27 cellular contexts compared by ENCODE assay signal in genomic region chr7:87806150-87806549, GRCh38.
A peak's percentile ranks its signal among the peaks of the same experiment; 100 is the strongest.
DNase-seq lines count a peak whose midpoint lies in the region; ATAC-seq, FAIRE-seq and TF ChIP-seq lines count a peak whose summit lies in the region.
"Had no signal": no experiment of that assay in that cellular context is flagged by ENCODE, and none has a peak within 500 bp of the region (broad histone marks: within the 10 kb centered on the region; RNA-seq: fewer than 3 reads in every experiment).

No MANE protein-coding gene starts in this region.

- H4K20me1 ChIP-seq in PC-3 (ENCODE audit: low read length) (no peaks in the 10 kb centered on the region), H1 (replicated peaks in 1 of 2; ENCODE audit: control insufficient read depth in 1 of 2, insufficient read depth in 2 of 2, low read length in 2 of 2) (no peaks in the 10 kb centered on the region)

- H3K79me2 ChIP-seq in PC-3 (ENCODE audit: low read length) (no peaks in the 10 kb centered on the region), H1 (ENCODE audit: control insufficient read depth in 1 of 2, insufficient read depth in 2 of 2, low read length in 2 of 2) (no peaks in the 10 kb centered on the region)

- peak; percentile 14 for FAIRE-seq in GM12892 (lab: Jason Lieb, UNC)
- no peak for FAIRE-seq in H1 (lab: Jason Lieb, UNC)
- FAIRE-seq: GM19239, H54, HTR-8/SVneo, K562 had no signal

- H3K27ac ChIP-seq in PC-3 (ENCODE audit: low read length), result no peak overlapping the region
- H3K27ac ChIP-seq in H1 (ENCODE audit: low read depth, low read length), result no peak overlapping the region
- H3K27ac ChIP-seq: SJSA1 had no signal

- DNase-seq in GM12892 (ENCODE audit: insufficient read length), result no peak
- no peak for DNase-seq in PC-3
- DNase-seq in H1 (ENCODE audit: low read depth in 1 of 2, low spot score in 2 of 2), result no peak
- no peak for DNase-seq in stimulated activated naive CD8-positive, alpha-beta T cell treated with anti-CD3 and anti-CD28 coated beads, Interleukin-15, amount 100 ng/mL, for 72 hours
- no peak for DNase-seq in activated effector memory CD4-positive, alpha-beta T cell treated with anti-CD3 and anti-CD28 coated beads, Interleukin-2, amount 50 U/mL, for 16 hours
- no peak for DNase-seq in G401 (ENCODE audit: low spot score)
- DNase-seq: C1 segment of cervical spinal cord; CD4-positive, alpha-beta memory T cell; COR-L47; DMS79; EL; GF-D8; Kasumi-1; MV-4-11; NCI-H1105 treated with DMSO at 0.1 percent for 48 hours; NCI-H146; NCI-H1930; NCI-H446; NCI-H524 treated with DMSO at 0.1 percent for 48 hours; T-cell had no signal

- no peak overlapping the region for H3K4ac ChIP-seq in H1 (replicated peaks; ENCODE audit: insufficient read length, low read depth, low read length)

- H3K27me3 Mint-ChIP-seq in stimulated activated naive CD8-positive, alpha-beta T cell treated with anti-CD3 and anti-CD28 coated beads, Interleukin-15, amount 100 ng/mL, for 72 hours, result no peaks in the 10 kb centered on the region
- H3K27me3 Mint-ChIP-seq: CD4-positive, alpha-beta memory T cell; T-cell had no signal

- in situ Hi-C loops in G401 (cut with HindIII; ENCODE audit: low sequenced_read_pairs), result no loop called here

- H3K36me3 ChIP-seq in PC-3 (ENCODE audit: low read depth, low read length), result no peaks in the 10 kb centered on the region
- no peaks in the 10 kb centered on the region for H3K36me3 ChIP-seq in H1 (ENCODE audit: control insufficient read depth in 2 of 4, insufficient read depth in 4 of 4, low read length in 3 of 4)
- H3K36me3 ChIP-seq: SJSA1 had no signal

- no peak overlapping the region for H2BK120ac ChIP-seq in H1 (replicated peaks; ENCODE audit: low read depth, low read length)

- no peak for TF ChIP-seq RAD21 in H1 (IDR thresholded peaks at IDR 0.05 in 1 of 2, conservative IDR thresholded peaks at IDR 0.05 in 1 of 2; ENCODE audit: low read depth in 2 of 2, low read length in 2 of 2)

- no peak overlapping the region for H3K18ac ChIP-seq in H1 (ENCODE audit: extremely low read depth, low read length)

- H2AFZ ChIP-seq in PC-3 (ENCODE audit: low read length) (no peak overlapping the region), H1 (ENCODE audit: low read length) (no peak overlapping the region)

- TF ChIP-seq EP300 in H1 (IDR thresholded peaks at IDR 0.05; ENCODE audit: borderline replicate concordance in 1 of 2, low read depth in 2 of 2, low read length in 2 of 2), result no peak

- no peaks in the 10 kb centered on the region for H3K27me3 ChIP-seq in PC-3 (ENCODE audit: low read length)
- no peaks in the 10 kb centered on the region for H3K27me3 ChIP-seq in H1 (replicated peaks in 1 of 4; ENCODE audit: control insufficient read depth in 3 of 4, extremely low read depth in 1 of 4, insufficient read depth in 3 of 4, low read length in 3 of 4)
- H3K27me3 ChIP-seq: SJSA1 had no signal

- ATAC-seq in PC-3, result 0 out of 2 replicates have a peak, but pooled peaks have one; percentile 31
- ATAC-seq in stimulated activated naive CD8-positive, alpha-beta T cell treated with anti-CD3 and anti-CD28 coated beads, Interleukin-15, amount 100 ng/mL, for 72 hours, result peak; percentile 35
- no peak for ATAC-seq in GM21367 (IDR thresholded peaks at IDR 0.05; ENCODE audit: unreplicated experiment)
- ATAC-seq: K562, Right ventricle myocardium inferior, T-cell had no signal

- H3K9ac ChIP-seq in PC-3 (ENCODE audit: low read length), result no peak overlapping the region
- H3K9ac ChIP-seq in H1 (replicated peaks in 1 of 4; ENCODE audit: extremely low read depth in 1 of 4, low read depth in 3 of 4, low read length in 3 of 4), result no peak overlapping the region

- H3K4me2 ChIP-seq in PC-3 (ENCODE audit: low read length) (no peak overlapping the region), H1 (ENCODE audit: insufficient read depth in 1 of 2, low read depth in 2 of 2, low read length in 2 of 2) (no peak overlapping the region)

- H3K4me3 ChIP-seq in PC-3 (ENCODE audit: low read length) (no peak overlapping the region), H1 (ENCODE audit: extremely low read depth in 1 of 4, insufficient read depth in 2 of 4, low read depth in 3 of 4, low read length in 4 of 4) (no peak overlapping the region)
- H3K4me3 ChIP-seq: K562, SJSA1 had no signal

- no peaks in the 10 kb centered on the region for H3F3A ChIP-seq in PC-3 (ENCODE audit: low read length, unreplicated experiment)

- H3K9me3 ChIP-seq in PC-3 (ENCODE audit: low read length) (no peaks in the 10 kb centered on the region), H1 (ENCODE audit: insufficient read depth in 2 of 2, low read depth in 1 of 2, low read length in 1 of 2) (no peaks in the 10 kb centered on the region)
- H3K9me3 ChIP-seq: SJSA1 had no signal

- no peak for TF ChIP-seq POLR2A in GM12892 (IDR thresholded peaks at IDR 0.05; ENCODE audit: low read depth, low read length)
- no peak for TF ChIP-seq POLR2A in H1 (IDR thresholded peaks at IDR 0.05; ENCODE audit: control extremely low read depth in 1 of 2, low read depth in 2 of 2, low read length in 2 of 2)

- H3K9me2 ChIP-seq in PC-3 (replicated peaks; ENCODE audit: low read length), result no peaks in the 10 kb centered on the region

- H3K4me1 Mint-ChIP-seq in stimulated activated naive CD8-positive, alpha-beta T cell treated with anti-CD3 and anti-CD28 coated beads, Interleukin-15, amount 100 ng/mL, for 72 hours, result no peaks in the 10 kb centered on the region
- H3K4me1 Mint-ChIP-seq: CD4-positive, alpha-beta memory T cell; T-cell had no signal

- H4K91ac ChIP-seq in H1 (replicated peaks; ENCODE audit: insufficient read length, low read length), result no peak overlapping the region

- no peak overlapping the region for H2AK5ac ChIP-seq in H1 (ENCODE audit: low read depth, low read length)

- H3K23me2 ChIP-seq in H1 (ENCODE audit: low read depth, low read length), result no peaks in the 10 kb centered on the region

- H3K56ac ChIP-seq in H1 (replicated peaks; ENCODE audit: insufficient read length, low read depth, low read length), result no peak overlapping the region

- no peaks in the 10 kb centered on the region for H3K79me1 ChIP-seq in H1 (ENCODE audit: low read depth, low read length)

- H2BK12ac ChIP-seq in H1 (ENCODE audit: low read depth, low read length), result no peak overlapping the region

- no peak overlapping the region for H3K4me3 Mint-ChIP-seq in stimulated activated naive CD8-positive, alpha-beta T cell treated with anti-CD3 and anti-CD28 coated beads, Interleukin-15, amount 100 ng/mL, for 72 hours
- H3K4me3 Mint-ChIP-seq: CD4-positive, alpha-beta memory T cell; T-cell had no signal

- no peak overlapping the region for H2BK20ac ChIP-seq in H1 (ENCODE audit: low read length)

- no peak overlapping the region for H4K5ac ChIP-seq in H1 (ENCODE audit: insufficient read length, low read depth, low read length)

- no peak for TF ChIP-seq CTCF in PC-3 (conservative IDR thresholded peaks at IDR 0.05; ENCODE audit: low read depth, low read length)
- TF ChIP-seq CTCF in H1 (IDR thresholded peaks at IDR 0.05; ENCODE audit: control extremely low read depth in 1 of 3, insufficient read depth in 1 of 3, low read depth in 1 of 3, low read length in 3 of 3), result no peak

- H3K14ac ChIP-seq in H1 (ENCODE audit: insufficient read length), result no peak overlapping the region

- H3K9me3 Mint-ChIP-seq in stimulated activated naive CD8-positive, alpha-beta T cell treated with anti-CD3 and anti-CD28 coated beads, Interleukin-15, amount 100 ng/mL, for 72 hours, result no peaks in the 10 kb centered on the region
- H3K9me3 Mint-ChIP-seq: CD4-positive, alpha-beta memory T cell; T-cell had no signal

- peak overlapping the region; percentile 15 for H3K23ac ChIP-seq in H1 (ENCODE audit: insufficient read length)

- H2BK15ac ChIP-seq in H1 (ENCODE audit: low read length), result no peak overlapping the region

- no peak overlapping the region for H3K27ac Mint-ChIP-seq in stimulated activated naive CD8-positive, alpha-beta T cell treated with anti-CD3 and anti-CD28 coated beads, Interleukin-15, amount 100 ng/mL, for 72 hours
- H3K27ac Mint-ChIP-seq: CD4-positive, alpha-beta memory T cell; T-cell had no signal

- POLR2A ChIA-PET in PC-3 (lab: Charles Lee; ENCODE audit: unreplicated experiment) (no interaction called here), H1 (lab: Charles Lee; ENCODE audit: partially characterized antibody) (no interaction called here)

- no peak overlapping the region for H2BK5ac ChIP-seq in H1 (ENCODE audit: low read depth, low read length)

- no peak overlapping the region for H4K8ac ChIP-seq in H1 (ENCODE audit: extremely low read depth, insufficient read depth, low read length)

- BruUV-seq in PC-3 (replicated peaks; lab: Mats Ljungman, UMichigan), result no TSS peak

- CTCF ChIA-PET in PC-3 (lab: Charles Lee), result no interaction called here
- CTCF ChIA-PET in H1 (lab: Charles Lee; ENCODE audit: partially characterized antibody), result no interaction called here

- H3K4me1 ChIP-seq in PC-3 (ENCODE audit: insufficient read depth, low read length) (no peaks in the 10 kb centered on the region), H1 (replicated peaks in 1 of 4; ENCODE audit: control insufficient read depth in 3 of 4, insufficient read depth in 4 of 4, low read length in 3 of 4) (peaks cover 0 to 4% (median 2%) of the 10 kb centered on the region in 4 experiments; a peak in 3 of 7 replicates)
- H3K4me1 ChIP-seq: SJSA1 had no signal

- intact Hi-C loops in PC-3 (cut with micrococcal nuclease), result no loop called here

TF ChIP-seq in H1, 55 proteins besides CTCF, POLR2A, EP300 and RAD21 (continues in another document):
- no peak for TF ChIP-seq PHF8 (conservative IDR thresholded peaks at IDR 0.05; ENCODE audit: low read depth, low read length)
- TF ChIP-seq RNF2 (IDR thresholded peaks at IDR 0.05; ENCODE audit: borderline replicate concordance, low read depth, low read length, missing control alignments, poor library complexity, severe bottlenecking), result no peak
- no peak for TF ChIP-seq SIN3A (conservative IDR thresholded peaks at IDR 0.05 in 1 of 2, IDR thresholded peaks at IDR 0.05 in 1 of 2; ENCODE audit: low read depth in 1 of 2, low read length in 2 of 2)
- TF ChIP-seq ATF3 (IDR thresholded peaks at IDR 0.05; ENCODE audit: insufficient read depth, low read depth, low read length), result no peak
- TF ChIP-seq MAFK (IDR thresholded peaks at IDR 0.05; ENCODE audit: low read depth, low read length), result no peak
- no peak for TF ChIP-seq HDAC6 (IDR thresholded peaks at IDR 0.05; ENCODE audit: low read depth, low read length)
- TF ChIP-seq CTBP2 (IDR thresholded peaks at IDR 0.05; ENCODE audit: borderline replicate concordance, insufficient read depth, insufficient read length, low read length), result no peak
- TF ChIP-seq KDM5A (IDR thresholded peaks at IDR 0.05; ENCODE audit: low read length), result no peak
- TF ChIP-seq YY1 (IDR thresholded peaks at IDR 0.05; ENCODE audit: low read depth, low read length), result no peak
- TF ChIP-seq KDM1A (IDR thresholded peaks at IDR 0.05; ENCODE audit: borderline replicate concordance, low read length), result no peak
- TF ChIP-seq TBP (IDR thresholded peaks at IDR 0.05; ENCODE audit: low read depth, low read length), result no peak
- TF ChIP-seq BACH1 (IDR thresholded peaks at IDR 0.05; ENCODE audit: low read length), result no peak
- no peak for TF ChIP-seq CBX5 (IDR thresholded peaks at IDR 0.05; ENCODE audit: low read depth, low read length)
